In the genomic region with DNA sequence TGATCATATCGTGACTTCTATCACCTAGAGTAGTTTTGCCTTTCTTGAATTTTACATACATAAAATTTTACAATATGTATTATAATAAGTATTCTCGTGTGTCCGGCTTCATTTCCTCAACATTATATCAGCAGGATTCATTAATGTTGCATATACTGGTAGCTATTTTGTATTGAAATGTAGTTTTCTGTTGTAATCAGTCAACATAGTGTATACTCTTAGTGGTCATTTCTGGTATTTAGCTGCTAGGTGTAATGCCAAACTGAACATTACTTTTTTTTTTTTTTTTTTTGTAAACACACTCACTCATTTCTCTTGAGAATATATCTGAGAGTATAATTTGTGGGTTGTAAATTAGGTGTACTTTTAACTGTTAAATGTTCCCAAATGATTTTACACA, we compare ENCODE assay signal across 27 cellular contexts.
"Had no signal": no experiment of that assay in that cellular context is flagged by ENCODE, and none has a peak within 500 bp of the region (broad histone marks: within the 10 kb centered on the region; RNA-seq: fewer than 3 reads in every experiment).

No MANE protein-coding gene starts in this region.

- H3K27me3 ChIP-seq: adrenal gland, body of pancreas, breast epithelium had no signal

- ATAC-seq: activated CD8-positive, alpha-beta T cell treated with anti-CD3 and anti-CD28 coated beads, Interleukin-2, amount 10 ng/mL, durations not matched to agents 7 days and 5 days; activated naive CD4-positive, alpha-beta T cell treated with anti-CD3 and anti-CD28 coated beads, Interleukin-2, amount 50 U/mL, for 72 hours; body of pancreas; PC-3; Right ventricle myocardium inferior had no signal

- H3K36me3 ChIP-seq: adrenal gland, breast epithelium had no signal

- H3K4me3 ChIP-seq: adrenal gland, body of pancreas, breast epithelium had no signal

- H3K9me3 ChIP-seq: adrenal gland, body of pancreas, breast epithelium had no signal

- H3K27ac ChIP-seq: adrenal gland, body of pancreas, breast epithelium, RWPE1, WERI-Rb-1 had no signal

- H3K4me1 ChIP-seq: breast epithelium had no signal

- DNase-seq: activated CD4-positive, alpha-beta T cell treated with anti-CD3 and anti-CD28 coated beads, Interleukin-2, amount 10 ng/mL, durations not matched to agents 24 days and 14 days; activated CD4-positive, alpha-beta T cell treated with anti-CD3 and anti-CD28 coated beads, Interleukin-2, amount 50 U/mL, for 48 hours; activated CD4-positive, CD25-positive, alpha-beta regulatory T cell; activated CD8-positive, alpha-beta T cell treated with anti-CD3 and anti-CD28 coated beads, Interleukin-2, amount 10 ng/mL, durations not matched to agents 7 days and 5 days; activated gamma-delta T cell; activated naive CD4-positive, alpha-beta T cell treated with anti-CD3 and anti-CD28 coated beads for 36 hours; activated T-cell treated with anti-CD3 and anti-CD28 coated beads, Interleukin-2, amount 50 U/mL, for 24 hours; adrenal gland; MM.1S; MV-4-11; NCI-H1092; NCI-H1436 treated with DMSO at 0.1 percent for 48 hours; NCI-H1694 treated with DMSO at 0.1 percent for 48 hours; NCI-H2029; NCI-H345; NCI-H524 treated with DMSO at 0.1 percent for 48 hours; NCI-H748 treated with DMSO at 0.1 percent for 48 hours; NK-92 treated with Interleukin-12 subunit alpha and Interleukin-12 subunit beta, amount 100 ng/mL, for 24 hours; PC-3; SIG-M5; T1000; WERI-Rb-1 had no signal
